In genomic region chr2:172783091-172783898, GRCh38 we compare ENCODE assay signal across 10 cellular contexts. TPM values are rescaled to one million over a fixed set of nuclear protein-coding genes. Genes with fewer than 3 reads are reported as not detected.
DNase-seq lines count a peak whose midpoint lies in the region; ATAC-seq and TF ChIP-seq lines count a peak whose summit lies in the region.
"Had no signal": no experiment of that assay in that cellular context is flagged by ENCODE, and none has a peak within 500 bp of the region (broad histone marks: within the 10 kb centered on the region; RNA-seq: fewer than 3 reads in every experiment).

No MANE protein-coding gene starts in this region.

- ATAC-seq in body of pancreas: peak; percentile 62
- ATAC-seq in HG02678 (IDR thresholded peaks at IDR 0.05; ENCODE audit: unreplicated experiment): no peak
- ATAC-seq in activated T-cell treated with anti-CD3 and anti-CD28 coated beads, Interleukin-2, amount 50 U/mL, for 72 hours (replicated peaks in 1 of 2): no peak
- ATAC-seq: CD8-positive, alpha-beta T cell had no signal

- no peaks in the 10 kb centered on the region for H3K36me3 Mint-ChIP-seq in activated T-cell treated with anti-CD3 and anti-CD28 coated beads, Interleukin-2, amount 50 U/mL, for 72 hours (ENCODE audit: insufficient read depth in 2 of 2)
- H3K36me3 Mint-ChIP-seq: CD8-positive, alpha-beta T cell had no signal

- BruUV-seq in A673 (replicated peaks; lab: Mats Ljungman, UMichigan): no TSS peak

- 51 to 54% methylated on average over 9 of the region's 9 CpGs for WGBS in body of pancreas, 2 donors

- H3K4me3 ChIP-seq in A673 (ENCODE audit: low read depth, low read length, poor library complexity, severe bottlenecking) (no peak overlapping the region), body of pancreas (no peak overlapping the region), kidney epithelial cell (ENCODE audit: low read depth, low read length) (no peak overlapping the region), MM.1S (ENCODE audit: low read length) (no peak overlapping the region)

- H4K20me1 ChIP-seq in MM.1S (ENCODE audit: insufficient read depth, low read length): no peaks in the 10 kb centered on the region

- H3K27me3 ChIP-seq in A673 (replicated peaks; ENCODE audit: insufficient read depth, low read depth, low read length, poor library complexity) (no peaks in the 10 kb centered on the region), body of pancreas (no peaks in the 10 kb centered on the region), kidney epithelial cell (ENCODE audit: control insufficient read depth, insufficient read depth, low read length) (no peaks in the 10 kb centered on the region), MM.1S (replicated peaks; ENCODE audit: insufficient read depth, low read length) (no peaks in the 10 kb centered on the region)

- H3K9me3 Mint-ChIP-seq in activated T-cell treated with anti-CD3 and anti-CD28 coated beads, Interleukin-2, amount 50 U/mL, for 72 hours: no peaks in the 10 kb centered on the region
- H3K9me3 Mint-ChIP-seq: CD8-positive, alpha-beta T cell had no signal

- no peak for TF ChIP-seq POLR2A in body of pancreas (IDR thresholded peaks at IDR 0.05)

- CTCF ChIA-PET in A673 (lab: Charles Lee): no interaction called here

- H3K79me2 ChIP-seq in MM.1S (ENCODE audit: low read length): no peaks in the 10 kb centered on the region

- H3K4me1 ChIP-seq in A673 (ENCODE audit: insufficient read depth, low read length, poor library complexity, severe bottlenecking) (no peaks in the 10 kb centered on the region), body of pancreas (no peaks in the 10 kb centered on the region), MM.1S (ENCODE audit: low read length) (no peaks in the 10 kb centered on the region)

- POLR2A ChIA-PET in A673 (lab: Charles Lee; ENCODE audit: low non-redundant PET): no interaction called here

- no peak overlapping the region for H3K4me3 Mint-ChIP-seq in activated T-cell treated with anti-CD3 and anti-CD28 coated beads, Interleukin-2, amount 50 U/mL, for 72 hours
- H3K4me3 Mint-ChIP-seq: CD8-positive, alpha-beta T cell had no signal

- H3K27me3 Mint-ChIP-seq in activated T-cell treated with anti-CD3 and anti-CD28 coated beads, Interleukin-2, amount 50 U/mL, for 72 hours (ENCODE audit: low read depth): peaks cover 33% of the 10 kb centered on the region

- H3K4me2 ChIP-seq in MM.1S (ENCODE audit: low read depth, low read length): no peak overlapping the region

- no peaks in the 10 kb centered on the region for H3K9me2 ChIP-seq in MM.1S (replicated peaks; ENCODE audit: insufficient read depth, low read length)

- TF ChIP-seq CTCF in A673 (conservative IDR thresholded peaks at IDR 0.05; ENCODE audit: low read depth, low read length): no peak
- TF ChIP-seq CTCF in body of pancreas (IDR thresholded peaks at IDR 0.05): no peak
- peak; percentile 31 for TF ChIP-seq CTCF in kidney epithelial cell (IDR thresholded peaks at IDR 0.05; ENCODE audit: insufficient read depth, low read length, poor library complexity, severe bottlenecking)
- TF ChIP-seq CTCF in MM.1S (IDR thresholded peaks at IDR 0.05; ENCODE audit: low read length): no peak

- DNase-seq in A673 (ENCODE audit: low spot score) (peak; percentile 12), HT1080 (ENCODE audit: low read depth) (peak; percentile 90), body of pancreas (peak in 3 of 4 donors; percentile 25 to 59 (median 29)), kidney epithelial cell (ENCODE audit: low read depth) (peak; percentile 86), MM.1S (no peak), DMS79 (lab: John Stamatoyannopoulos, UW) (no peak)
- no peak for DNase-seq in activated T-cell treated with anti-CD3 and anti-CD28 coated beads, Interleukin-2, amount 50 U/mL, for 72 hours
- DNase-seq: CD8-positive, alpha-beta T cell; NCI-H1417 had no signal

- intact Hi-C loops in A673 (cut with micrococcal nuclease; ENCODE audit: unreplicated experiment): no loop called here
- intact Hi-C loops in body of pancreas (cut with DNase I): no loop called here

- no peak overlapping the region for H2AFZ ChIP-seq in MM.1S (ENCODE audit: low read length)

- H3K9ac ChIP-seq in MM.1S (ENCODE audit: low read length): no peak overlapping the region

- H3K9me3 ChIP-seq in A673 (ENCODE audit: low read depth, low read length, poor library complexity, severe bottlenecking) (no peaks in the 10 kb centered on the region), body of pancreas (no peaks in the 10 kb centered on the region), MM.1S (replicated peaks; ENCODE audit: insufficient read depth, low read length) (no peaks in the 10 kb centered on the region)

- H3F3A ChIP-seq in MM.1S (ENCODE audit: insufficient read depth, low read length): no peaks in the 10 kb centered on the region

- no peaks in the 10 kb centered on the region for H3K36me3 ChIP-seq in A673 (ENCODE audit: insufficient read depth, low read length, poor library complexity, severe bottlenecking)
- H3K36me3 ChIP-seq in body of pancreas (replicated peaks in 1 of 2; ENCODE audit: insufficient read depth in 1 of 2, low read depth in 2 of 2): no peaks in the 10 kb centered on the region
- no peaks in the 10 kb centered on the region for H3K36me3 ChIP-seq in kidney epithelial cell (ENCODE audit: control insufficient read depth, insufficient read depth, low read length)
- no peaks in the 10 kb centered on the region for H3K36me3 ChIP-seq in MM.1S (replicated peaks; ENCODE audit: insufficient read depth, low read length)

- H3K27ac ChIP-seq in A673 (ENCODE audit: low read depth, low read length, poor library complexity, severe bottlenecking) (no peak overlapping the region), body of pancreas (peak overlapping the region in 1 of 4 donors; percentile 61), MM.1S (ENCODE audit: low read length) (no peak overlapping the region)

- no peaks in the 10 kb centered on the region for H3K4me1 Mint-ChIP-seq in activated T-cell treated with anti-CD3 and anti-CD28 coated beads, Interleukin-2, amount 50 U/mL, for 72 hours (ENCODE audit: low read depth)

- no peak overlapping the region for H3K27ac Mint-ChIP-seq in activated T-cell treated with anti-CD3 and anti-CD28 coated beads, Interleukin-2, amount 50 U/mL, for 72 hours
- H3K27ac Mint-ChIP-seq: CD8-positive, alpha-beta T cell had no signal

RNA-seq across cellular contexts. Expression of gene RAPGEF4, which starts 47.6 kb away (rescaled TPM):
- 0.26 and 0.96 TPM in 2 replicates for total RNA-seq in A673 (2021)
- total RNA-seq in HT1080 (2014; rRNA removed; shearing (Covaris generic)): 0.07 and 0.18 TPM in 2 replicates
- polyA plus RNA-seq in HT1080 (2015; cell fraction: cytosol; rRNA removed): 0.05 and 0.24 TPM in 2 replicates
- 0.53 and 1.3 TPM in 2 replicates for polyA plus RNA-seq in HT1080 (2015; cell fraction: nucleus; rRNA removed)
- total RNA-seq in body of pancreas: 10 to 100 TPM in 1 of 2 donors, 1 to 10 TPM in 1; 4.7 to 22.4 TPM
- total RNA-seq in kidney epithelial cell: 0.71 and 1.0 TPM in 2 replicates
- under 1 TPM; 0.19 to 0.65 TPM for total RNA-seq in activated T-cell treated with anti-CD3 and anti-CD28 coated beads, Interleukin-2, amount 50 U/mL, for 72 hours

Comparison
In these comparisons a context has a peak if more than half of its experiments do, and no peak if none do; other contexts are left out.
1. DNase-seq: peak in A673 (single experiment), HT1080 (single experiment), body of pancreas (3 of 4) and kidney epithelial cell (single experiment); none in MM.1S (single experiment), activated T-cell treated with anti-CD3 and anti-CD28 coated beads, Interleukin-2, amount 50 U/mL, for 72 hours (0 of 2) and DMS79 (single experiment).